8 cellular contexts compared by ENCODE assay signal in the genomic region with DNA sequence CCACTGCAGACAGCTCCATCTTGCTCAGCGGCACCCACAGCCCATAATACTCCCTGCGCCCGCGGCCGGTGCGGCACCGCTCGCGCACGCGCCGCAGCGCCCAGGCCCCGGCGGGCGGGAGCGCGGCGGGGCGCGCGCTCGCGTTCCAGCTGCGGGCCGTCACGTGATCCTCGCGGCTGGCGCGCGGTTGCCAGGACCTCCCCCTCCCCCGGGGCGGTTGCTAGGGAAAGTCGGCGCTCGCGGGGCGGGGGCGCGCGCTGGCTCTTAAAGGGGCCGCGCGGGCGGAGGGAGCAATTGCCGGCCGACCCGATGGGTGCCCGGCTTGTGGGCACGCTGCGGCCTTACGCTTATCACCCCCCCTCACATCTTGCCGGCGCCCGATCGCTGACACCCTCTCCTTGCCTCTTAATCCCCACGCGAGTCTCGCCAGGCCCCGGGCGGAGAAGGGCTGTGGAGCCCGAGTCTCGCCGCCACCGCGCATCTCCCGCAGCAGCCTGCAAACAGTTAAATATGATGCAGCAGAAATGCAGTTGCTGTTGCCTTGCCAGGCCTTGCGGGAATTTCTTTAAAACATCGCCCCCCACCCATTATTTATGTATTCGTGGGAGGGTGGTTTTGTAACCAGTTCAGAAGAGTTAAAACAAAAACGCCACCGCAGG. TPM values are rescaled to one million over a fixed set of nuclear protein-coding genes. Genes with fewer than 3 reads are reported as not detected.
DNase-seq lines count a peak whose midpoint lies in the region; ATAC-seq, FAIRE-seq and TF ChIP-seq lines count a peak whose summit lies in the region.

A gene (minus strand): TSS at position 45 of the 659 bp plus-strand sequence. CDS start 26 bp downstream, at position 19.

- peaks cover 26% of the 10 kb centered on the region for H3K4me1 Mint-ChIP-seq in activated T-helper 17 cell treated with anti-CD3 and anti-CD28 coated beads, Interleukin-2, amount 50 U/mL, for 72 hours
- H3K4me1 Mint-ChIP-seq in naive thymus-derived CD4-positive, alpha-beta T cell, result peaks cover 35 to 55% (median 49%) of the 10 kb centered on the region in 7 donors
- H3K4me1 Mint-ChIP-seq in stimulated activated memory B cell treated with anti-CD40 and anti-IgM and Interleukin-4, amounts not matched to agents 10 μg/mL and 1 μg/mL and 100 μg/mL, for 72 hours, result peaks cover 62% of the 10 kb centered on the region

- H3K27ac ChIP-seq in RWPE2 (ENCODE audit: poor library complexity, severe bottlenecking) (peak within 1 kb of the TSS; percentile 23), fibroblast of lung (ENCODE audit: insufficient read depth, low read length) (peak within 1 kb of the TSS; percentile 79)
- peak within 1 kb of the TSS; percentile 73 for H3K27ac ChIP-seq in naive thymus-derived CD4-positive, alpha-beta T cell (ENCODE audit: low read depth, low read length)

- H3K9me3 ChIP-seq in RWPE2 (ENCODE audit: severe bottlenecking), result no peaks in the 10 kb centered on the region
- H3K9me3 ChIP-seq in fibroblast of lung (ENCODE audit: control insufficient read depth, insufficient read depth, low read depth, low read length), result no peaks in the 10 kb centered on the region
- no peaks in the 10 kb centered on the region for H3K9me3 ChIP-seq in naive thymus-derived CD4-positive, alpha-beta T cell (ENCODE audit: control insufficient read depth in 2 of 3, low read length in 3 of 3)

- peaks cover 26% of the 10 kb centered on the region for H3K36me3 ChIP-seq in RWPE2 (ENCODE audit: low read depth)
- peaks cover 10% of the 10 kb centered on the region for H3K36me3 ChIP-seq in fibroblast of lung (ENCODE audit: control insufficient read depth, insufficient read depth, low read length)
- H3K36me3 ChIP-seq in naive thymus-derived CD4-positive, alpha-beta T cell (ENCODE audit: control insufficient read depth in 2 of 3, insufficient read depth in 3 of 3, low read length in 3 of 3), result peaks cover 0 to 20% (median 3%) of the 10 kb centered on the region in 3 experiments

- peaks cover 39% of the 10 kb centered on the region for H3K36me3 Mint-ChIP-seq in activated T-helper 17 cell treated with anti-CD3 and anti-CD28 coated beads, Interleukin-2, amount 50 U/mL, for 72 hours (ENCODE audit: low read depth)
- H3K36me3 Mint-ChIP-seq in naive thymus-derived CD4-positive, alpha-beta T cell, result peaks cover 0 to 3% (median 0%) of the 10 kb centered on the region in 5 donors
- H3K36me3 Mint-ChIP-seq in stimulated activated memory B cell treated with anti-CD40 and anti-IgM and Interleukin-4, amounts not matched to agents 10 μg/mL and 1 μg/mL and 100 μg/mL, for 72 hours, result peaks cover 27% of the 10 kb centered on the region

- peak within 1 kb of the TSS; percentile 67 for H3K9ac ChIP-seq in fibroblast of lung (ENCODE audit: insufficient read depth, low read length)

- H3K27ac Mint-ChIP-seq in activated T-helper 17 cell treated with anti-CD3 and anti-CD28 coated beads, Interleukin-2, amount 50 U/mL, for 72 hours, result peak within 1 kb of the TSS; percentile 91
- H3K27ac Mint-ChIP-seq in naive thymus-derived CD4-positive, alpha-beta T cell, result peak within 1 kb of the TSS; percentile 81 to 93 (median 89)
- H3K27ac Mint-ChIP-seq in stimulated activated memory B cell treated with anti-CD40 and anti-IgM and Interleukin-4, amounts not matched to agents 10 μg/mL and 1 μg/mL and 100 μg/mL, for 72 hours, result peak within 1 kb of the TSS; percentile 93

- DNase-seq in DMS79 treated with DMSO at 0.1 percent for 48 hours (lab: John Stamatoyannopoulos, UW) (peak; percentile 77), H54 (ENCODE audit: insufficient read length, low spot score) (peak; percentile 93), M059J (ENCODE audit: low read depth) (peak; percentile 78), RWPE2 (ENCODE audit: low spot score) (peak; percentile 85), fibroblast of lung (ENCODE audit: low read depth in 2 of 2) (peak; percentile 91 to 93)
- DNase-seq in naive thymus-derived CD4-positive, alpha-beta T cell, result peak; percentile 90 to 98 (median 95)

- no peaks in the 10 kb centered on the region for H3K27me3 Mint-ChIP-seq in activated T-helper 17 cell treated with anti-CD3 and anti-CD28 coated beads, Interleukin-2, amount 50 U/mL, for 72 hours
- peaks cover 0 to 18% (median 0%) of the 10 kb centered on the region in 5 donors for H3K27me3 Mint-ChIP-seq in naive thymus-derived CD4-positive, alpha-beta T cell
- no peaks in the 10 kb centered on the region for H3K27me3 Mint-ChIP-seq in stimulated activated memory B cell treated with anti-CD40 and anti-IgM and Interleukin-4, amounts not matched to agents 10 μg/mL and 1 μg/mL and 100 μg/mL, for 72 hours

- H3K4me1 ChIP-seq in RWPE2 (ENCODE audit: insufficient read depth, poor library complexity, severe bottlenecking) (peaks cover 4% of the 10 kb centered on the region), fibroblast of lung (ENCODE audit: control insufficient read depth, extremely low read depth, insufficient read depth, low read length) (peaks cover 2% of the 10 kb centered on the region)
- H3K4me1 ChIP-seq in naive thymus-derived CD4-positive, alpha-beta T cell (ENCODE audit: control insufficient read depth in 2 of 2, insufficient read depth in 2 of 2, low read length in 2 of 2), result peaks cover 28 to 34% of the 10 kb centered on the region in 2 donors

- no peak for FAIRE-seq in H54 (lab: Jason Lieb, UNC)

- POLR2A ChIA-PET in naive thymus-derived CD4-positive, alpha-beta T cell (lab: Charles Lee), result interaction anchor here (0.7 to 2.2 kb wide), 10 partner anchors 11 to 448 kb away, joined by 3 to 8 read pairs (median 4); no protein-coding TSS in a partner anchor

- peak within 1 kb of the TSS; percentile 94 for H3K4me2 ChIP-seq in fibroblast of lung (ENCODE audit: extremely low read depth, insufficient read depth, low read length)

- TF ChIP-seq CTCF in RWPE2 (IDR thresholded peaks at IDR 0.05; ENCODE audit: poor library complexity, severe bottlenecking) (no peak), fibroblast of lung (conservative IDR thresholded peaks at IDR 0.05 in 1 of 2, IDR thresholded peaks at IDR 0.05 in 1 of 2; ENCODE audit: low read depth in 1 of 2, low read length in 2 of 2) (no peak)

- peaks cover 16% of the 10 kb centered on the region for H3K79me2 ChIP-seq in fibroblast of lung (ENCODE audit: control insufficient read depth, insufficient read depth, low read length)

- peaks cover 2% of the 10 kb centered on the region for H4K20me1 ChIP-seq in fibroblast of lung (ENCODE audit: control insufficient read depth, extremely low read depth, insufficient read depth, low read length)

- peak within 1 kb of the TSS; percentile 87 for H3K4me3 ChIP-seq in RWPE2 (ENCODE audit: severe bottlenecking)
- H3K4me3 ChIP-seq in fibroblast of lung (replicated peaks in 1 of 4; ENCODE audit: control extremely low read depth in 1 of 4, insufficient read depth in 1 of 4, low read depth in 3 of 4, low read length in 4 of 4), result peak within 1 kb of the TSS; percentile 73 to 84 (median 78)
- peak within 1 kb of the TSS; percentile 98 for H3K4me3 ChIP-seq in naive thymus-derived CD4-positive, alpha-beta T cell (ENCODE audit: low read length)

- peak; percentile 55 for TF ChIP-seq POLR2A in H54 (IDR thresholded peaks at IDR 0.05; ENCODE audit: low read depth, low read length)

- peak within 1 kb of the TSS; percentile 92 for H3K4me3 Mint-ChIP-seq in activated T-helper 17 cell treated with anti-CD3 and anti-CD28 coated beads, Interleukin-2, amount 50 U/mL, for 72 hours
- peak within 1 kb of the TSS; percentile 88 to 97 (median 93) for H3K4me3 Mint-ChIP-seq in naive thymus-derived CD4-positive, alpha-beta T cell
- H3K4me3 Mint-ChIP-seq in stimulated activated memory B cell treated with anti-CD40 and anti-IgM and Interleukin-4, amounts not matched to agents 10 μg/mL and 1 μg/mL and 100 μg/mL, for 72 hours, result peak within 1 kb of the TSS; percentile 98

- no peaks in the 10 kb centered on the region for H3K9me3 Mint-ChIP-seq in activated T-helper 17 cell treated with anti-CD3 and anti-CD28 coated beads, Interleukin-2, amount 50 U/mL, for 72 hours
- H3K9me3 Mint-ChIP-seq in naive thymus-derived CD4-positive, alpha-beta T cell, result no peaks in the 10 kb centered on the region
- H3K9me3 Mint-ChIP-seq in stimulated activated memory B cell treated with anti-CD40 and anti-IgM and Interleukin-4, amounts not matched to agents 10 μg/mL and 1 μg/mL and 100 μg/mL, for 72 hours, result no peaks in the 10 kb centered on the region

- intact Hi-C loops in naive thymus-derived CD4-positive, alpha-beta T cell (cut with micrococcal nuclease), result loop anchor here (1.0 to 10.0 kb wide), 10 partner anchors 9 to 1265 kb away; a partner anchor contains a TSS

- CTCF ChIA-PET in naive thymus-derived CD4-positive, alpha-beta T cell (lab: Charles Lee), result interaction anchor here (0.6 to 3.2 kb wide), 4 partner anchors 10 to 282 kb away, joined by 3 to 26 read pairs (median 6); no protein-coding TSS in a partner anchor

- peak within 1 kb of the TSS; percentile 75 for H2AFZ ChIP-seq in fibroblast of lung (ENCODE audit: low read length)

- peak; percentile 60 for ATAC-seq in RWPE2 (ENCODE audit: low read depth)
- ATAC-seq in activated T-helper 17 cell treated with anti-CD3 and anti-CD28 coated beads, Interleukin-2, amount 50 U/mL, for 72 hours (replicated peaks), result peak; percentile 49
- peak; percentile 89 for ATAC-seq in naive thymus-derived CD4-positive, alpha-beta T cell
- ATAC-seq in stimulated activated memory B cell treated with anti-CD40 and anti-IgM and Interleukin-4, amounts not matched to agents 10 μg/mL and 1 μg/mL and 100 μg/mL, for 72 hours, result peak; percentile 89

- H3K27me3 ChIP-seq in RWPE2 (ENCODE audit: insufficient read depth, poor library complexity, severe bottlenecking), result peaks cover 33% of the 10 kb centered on the region
- peaks cover 13% of the 10 kb centered on the region for H3K27me3 ChIP-seq in fibroblast of lung (ENCODE audit: control insufficient read depth, insufficient read depth, low read length)
- H3K27me3 ChIP-seq in naive thymus-derived CD4-positive, alpha-beta T cell (ENCODE audit: control insufficient read depth in 2 of 2, insufficient read depth in 2 of 2, low read length in 2 of 2), result no peaks in the 10 kb centered on the region

RNA-seq across cellular contexts. Expression of the gene that starts here (rescaled TPM):
- 12.2 and 18.4 TPM in 2 replicates for total RNA-seq in M059J (2014; rRNA removed; shearing (Covaris generic))
- 10 to 100 TPM; 60.1 to 62.9 TPM for total RNA-seq in activated T-helper 17 cell treated with anti-CD3 and anti-CD28 coated beads, Interleukin-2, amount 50 U/mL, for 72 hours
- total RNA-seq in fibroblast of lung, result 45.7 and 53.8 TPM in 2 replicates
- 20.3 and 25.5 TPM in 2 replicates for polyA plus RNA-seq in fibroblast of lung
- polyA plus RNA-seq in fibroblast of lung (2012), result 43.3 and 49.6 TPM in 2 replicates
- polyA minus RNA-seq in fibroblast of lung (ENCODE audit: low replicate concordance), result 110 and 129 TPM in 2 replicates
- total RNA-seq in naive thymus-derived CD4-positive, alpha-beta T cell, result 10 to 100 TPM; 41.7 to 77.0 (median 73.4) TPM
- 1 to 10 TPM; 6.3 to 7.2 TPM for polyA plus RNA-seq in naive thymus-derived CD4-positive, alpha-beta T cell

Comparison
In these comparisons a context has a peak if more than half of its experiments do, and no peak if none do; other contexts are left out.
1. Peak in every context shown above with its lines: DNase-seq, ATAC-seq, H3K4me3 ChIP-seq and H3K27ac ChIP-seq.
2. H3K27ac ChIP-seq: peak in every context shown above with its lines; median percentile 79 in fibroblast of lung; 73 in naive thymus-derived CD4-positive, alpha-beta T cell; 23 in RWPE2.